24 cellular contexts compared by ENCODE assay signal in genomic region chr6:133392015-133392414, GRCh38.
"Had no signal": no experiment of that assay in that cellular context is flagged by ENCODE, and none has a peak within 500 bp of the region (broad histone marks: within the 10 kb centered on the region; RNA-seq: fewer than 3 reads in every experiment).

No MANE protein-coding gene starts in this region.

- H3K4me3 Mint-ChIP-seq: activated CD4-positive, alpha-beta memory T cell treated with anti-CD3 and anti-CD28 coated beads, Interleukin-2, amount 10 ng/mL, durations not matched to agents 7 days and 5 days; activated CD8-positive, alpha-beta memory T cell treated with anti-CD3 and anti-CD28 coated beads, Interleukin-2, amount 10 ng/mL, durations not matched to agents 7 days and 5 days; activated naive CD8-positive, alpha-beta T cell treated with anti-CD3 and anti-CD28 coated beads, Interleukin-2, amount 10 ng/mL, durations not matched to agents 7 days and 5 days; activated T-helper 17 cell treated with anti-CD3 and anti-CD28 coated beads, Interleukin-2, amount 50 U/mL, for 72 hours; central memory CD8-positive, alpha-beta T cell; endodermal cell; neural crest cell had no signal

- H3K9me3 ChIP-seq: colonic mucosa, prostate gland, right atrium auricular region, thyroid gland had no signal

- H3K27ac Mint-ChIP-seq: activated CD4-positive, alpha-beta memory T cell treated with anti-CD3 and anti-CD28 coated beads, Interleukin-2, amount 10 ng/mL, durations not matched to agents 7 days and 5 days; activated CD8-positive, alpha-beta memory T cell treated with anti-CD3 and anti-CD28 coated beads, Interleukin-2, amount 10 ng/mL, durations not matched to agents 7 days and 5 days; activated naive CD8-positive, alpha-beta T cell treated with anti-CD3 and anti-CD28 coated beads, Interleukin-2, amount 10 ng/mL, durations not matched to agents 7 days and 5 days; activated T-helper 17 cell treated with anti-CD3 and anti-CD28 coated beads, Interleukin-2, amount 50 U/mL, for 72 hours; endodermal cell had no signal

- H3K27ac ChIP-seq: brain microvascular endothelial cell, colonic mucosa, foreskin keratinocyte, hepatocyte, prostate gland, right atrium auricular region, thyroid gland, WERI-Rb-1 had no signal

- H3K4me2 ChIP-seq: hepatocyte had no signal

- H2AFZ ChIP-seq: hepatocyte had no signal

- H3K4me3 ChIP-seq: colonic mucosa, hepatocyte, prostate gland, right atrium auricular region, thyroid gland had no signal

- ATAC-seq: activated CD8-positive, alpha-beta memory T cell treated with anti-CD3 and anti-CD28 coated beads, Interleukin-2, amount 10 ng/mL, durations not matched to agents 7 days and 5 days; activated T-helper 17 cell treated with anti-CD3 and anti-CD28 coated beads, Interleukin-2, amount 50 U/mL, for 72 hours; foreskin keratinocyte; left lobe of liver had no signal

- H3K36me3 Mint-ChIP-seq: activated CD8-positive, alpha-beta memory T cell treated with anti-CD3 and anti-CD28 coated beads, Interleukin-2, amount 10 ng/mL, durations not matched to agents 7 days and 5 days; activated naive CD8-positive, alpha-beta T cell treated with anti-CD3 and anti-CD28 coated beads, Interleukin-2, amount 10 ng/mL, durations not matched to agents 7 days and 5 days had no signal

- H3K79me2 ChIP-seq: hepatocyte had no signal

- H3K36me3 ChIP-seq: brain microvascular endothelial cell, colonic mucosa, prostate gland, right atrium auricular region, thyroid gland, WERI-Rb-1 had no signal

- H3K4me1 ChIP-seq: colonic mucosa, foreskin keratinocyte, prostate gland, thyroid gland had no signal

- H3K4me1 Mint-ChIP-seq: activated CD4-positive, alpha-beta memory T cell treated with anti-CD3 and anti-CD28 coated beads, Interleukin-2, amount 10 ng/mL, durations not matched to agents 7 days and 5 days; activated CD8-positive, alpha-beta memory T cell treated with anti-CD3 and anti-CD28 coated beads, Interleukin-2, amount 10 ng/mL, durations not matched to agents 7 days and 5 days; activated naive CD8-positive, alpha-beta T cell treated with anti-CD3 and anti-CD28 coated beads, Interleukin-2, amount 10 ng/mL, durations not matched to agents 7 days and 5 days; activated T-helper 17 cell treated with anti-CD3 and anti-CD28 coated beads, Interleukin-2, amount 50 U/mL, for 72 hours; central memory CD8-positive, alpha-beta T cell had no signal

- H3K27me3 ChIP-seq: brain microvascular endothelial cell, colonic mucosa, foreskin keratinocyte, hepatocyte, right atrium auricular region, thyroid gland had no signal

- DNase-seq: activated CD4-positive, alpha-beta memory T cell treated with anti-CD3 and anti-CD28 coated beads, Interleukin-2, amount 10 ng/mL, durations not matched to agents 7 days and 5 days; activated CD4-positive, alpha-beta T cell treated with anti-CD3 and anti-CD28 coated beads for 4 hours; activated CD8-positive, alpha-beta memory T cell treated with anti-CD3 and anti-CD28 coated beads, Interleukin-2, amount 10 ng/mL, durations not matched to agents 7 days and 5 days; activated naive CD4-positive, alpha-beta T cell; activated naive CD8-positive, alpha-beta T cell treated with anti-CD3 and anti-CD28 coated beads, Interleukin-2, amount 10 ng/mL, durations not matched to agents 7 days and 5 days; activated T-cell treated with anti-CD3 and anti-CD28 coated beads, Interleukin-2, amount 50 U/mL, for 1 hour; amygdala; brain microvascular endothelial cell; colonic mucosa; endodermal cell; foreskin keratinocyte; mammary epithelial cell; stimulated activated CD4-positive, alpha-beta T cell treated with anti-CD3 and anti-CD28 coated beads, Interleukin-12 subunit alpha, Interleukin-12 subunit beta, amount 100 ng/mL, for 4 hours; stimulated activated CD4-positive, alpha-beta T cell treated with anti-CD3 and anti-CD28 coated beads, Interleukin-2, amount 100 ng/mL, for 24 hours; stimulated activated naive CD4-positive, alpha-beta T cell treated with Interleukin-2 at 50 U/mL for 16 hours; thyroid gland; WERI-Rb-1 had no signal

- H3K9me3 Mint-ChIP-seq: activated CD4-positive, alpha-beta memory T cell treated with anti-CD3 and anti-CD28 coated beads, Interleukin-2, amount 10 ng/mL, durations not matched to agents 7 days and 5 days; activated naive CD8-positive, alpha-beta T cell treated with anti-CD3 and anti-CD28 coated beads, Interleukin-2, amount 10 ng/mL, durations not matched to agents 7 days and 5 days; activated T-helper 17 cell treated with anti-CD3 and anti-CD28 coated beads, Interleukin-2, amount 50 U/mL, for 72 hours; central memory CD8-positive, alpha-beta T cell; endodermal cell; neural crest cell had no signal

- H3K27me3 Mint-ChIP-seq: activated CD4-positive, alpha-beta memory T cell treated with anti-CD3 and anti-CD28 coated beads, Interleukin-2, amount 10 ng/mL, durations not matched to agents 7 days and 5 days; activated CD8-positive, alpha-beta memory T cell treated with anti-CD3 and anti-CD28 coated beads, Interleukin-2, amount 10 ng/mL, durations not matched to agents 7 days and 5 days; central memory CD8-positive, alpha-beta T cell had no signal
